In the genomic region with DNA sequence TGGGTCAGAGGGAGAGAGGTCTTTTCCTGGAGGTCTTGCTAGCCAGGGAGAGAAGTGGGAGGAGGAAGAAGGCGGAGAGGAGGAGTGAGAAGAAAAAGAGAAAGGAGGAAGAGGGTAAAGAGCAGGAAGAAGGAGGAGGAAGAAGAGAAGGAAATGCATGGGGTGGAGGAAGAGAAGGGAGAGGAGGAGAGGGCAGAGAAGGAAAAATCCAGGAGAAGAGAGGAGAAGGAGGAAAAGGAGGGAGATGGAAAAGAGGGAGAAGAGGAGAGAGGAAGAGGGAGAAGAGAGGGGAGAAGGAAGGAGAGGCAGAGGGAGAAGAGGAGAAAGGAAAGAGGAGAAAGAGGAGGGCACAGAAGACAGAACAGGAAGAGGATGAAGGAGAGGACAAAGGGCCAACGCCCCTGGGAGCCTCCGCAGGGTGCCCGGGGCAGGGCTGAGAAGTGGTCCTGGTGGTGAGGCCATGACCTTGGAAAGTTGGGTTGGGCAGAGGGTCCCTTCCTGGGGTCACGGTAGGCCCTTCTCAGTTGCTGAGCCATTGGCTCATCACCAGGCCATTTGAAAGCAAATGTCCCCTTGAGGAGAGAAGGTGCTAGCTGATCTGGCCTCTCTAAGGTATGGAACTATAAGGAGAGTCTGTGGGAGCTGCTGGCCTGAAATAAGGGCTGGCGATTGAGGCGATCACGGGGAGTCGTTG, we compare ENCODE assay signal across 9 cellular contexts. TPM values are rescaled to one million over a fixed set of nuclear protein-coding genes. Genes with fewer than 3 reads are reported as not detected.
DNase-seq lines count a peak whose midpoint lies in the region; ATAC-seq lines count a peak whose summit lies in the region.
"Had no signal": no experiment of that assay in that cellular context is flagged by ENCODE, and none has a peak within 500 bp of the region (broad histone marks: within the 10 kb centered on the region; RNA-seq: fewer than 3 reads in every experiment).

No MANE protein-coding gene starts in this region.

- H3K9me3 Mint-ChIP-seq in activated CD8-positive, alpha-beta memory T cell treated with anti-CD3 and anti-CD28 coated beads, Interleukin-2, amount 10 ng/mL, durations not matched to agents 7 days and 5 days (ENCODE audit: low read depth) = no peaks in the 10 kb centered on the region
- no peaks in the 10 kb centered on the region for H3K9me3 Mint-ChIP-seq in activated CD4-positive, alpha-beta memory T cell treated with anti-CD3 and anti-CD28 coated beads for 36 hours
- no peaks in the 10 kb centered on the region for H3K9me3 Mint-ChIP-seq in stimulated activated memory B cell treated with anti-CD40 and anti-IgM and Interleukin-4, amounts not matched to agents 10 μg/mL and 1 μg/mL and 100 μg/mL, for 72 hours

- H3K4me3 Mint-ChIP-seq in activated CD8-positive, alpha-beta memory T cell treated with anti-CD3 and anti-CD28 coated beads, Interleukin-2, amount 10 ng/mL, durations not matched to agents 7 days and 5 days = peak overlapping the region; percentile 62
- H3K4me3 Mint-ChIP-seq in activated CD4-positive, alpha-beta memory T cell treated with anti-CD3 and anti-CD28 coated beads for 36 hours = peak overlapping the region; percentile 34
- peak overlapping the region; percentile 82 for H3K4me3 Mint-ChIP-seq in stimulated activated memory B cell treated with anti-CD40 and anti-IgM and Interleukin-4, amounts not matched to agents 10 μg/mL and 1 μg/mL and 100 μg/mL, for 72 hours

- ATAC-seq in activated CD8-positive, alpha-beta memory T cell treated with anti-CD3 and anti-CD28 coated beads, Interleukin-2, amount 10 ng/mL, durations not matched to agents 7 days and 5 days = no peak
- no peak for ATAC-seq in stimulated activated memory B cell treated with anti-CD40 and anti-IgM and Interleukin-4, amounts not matched to agents 10 μg/mL and 1 μg/mL and 100 μg/mL, for 72 hours
- ATAC-seq in GM21737 (IDR thresholded peaks at IDR 0.05; ENCODE audit: unreplicated experiment) = no peak

- H3K27ac Mint-ChIP-seq in activated CD8-positive, alpha-beta memory T cell treated with anti-CD3 and anti-CD28 coated beads, Interleukin-2, amount 10 ng/mL, durations not matched to agents 7 days and 5 days = no peak overlapping the region
- no peak overlapping the region for H3K27ac Mint-ChIP-seq in activated CD4-positive, alpha-beta memory T cell treated with anti-CD3 and anti-CD28 coated beads for 36 hours
- no peak overlapping the region for H3K27ac Mint-ChIP-seq in stimulated activated memory B cell treated with anti-CD40 and anti-IgM and Interleukin-4, amounts not matched to agents 10 μg/mL and 1 μg/mL and 100 μg/mL, for 72 hours

- no peaks in the 10 kb centered on the region for H3K36me3 ChIP-seq in iPS-15b (ENCODE audit: control insufficient read depth, insufficient read depth, low read length)

- peaks cover 18% of the 10 kb centered on the region for H3K27me3 ChIP-seq in iPS-15b (ENCODE audit: control insufficient read depth, insufficient read depth, low read length)

- CTCF ChIA-PET in activated CD8-positive, alpha-beta memory T cell treated with anti-CD3 and anti-CD28 coated beads, Interleukin-2, amount 10 ng/mL, durations not matched to agents 7 days and 5 days (lab: Charles Lee) = interaction anchor here (1.3 to 1.7 kb wide), 3 partner anchors 40 to 315 kb away, joined by 3 to 4 read pairs (median 4); no protein-coding TSS in a partner anchor
- CTCF ChIA-PET in activated CD4-positive, alpha-beta memory T cell treated with anti-CD3 and anti-CD28 coated beads for 36 hours (lab: Charles Lee) = no interaction called here

- peaks cover 7% of the 10 kb centered on the region for H3K4me1 Mint-ChIP-seq in activated CD8-positive, alpha-beta memory T cell treated with anti-CD3 and anti-CD28 coated beads, Interleukin-2, amount 10 ng/mL, durations not matched to agents 7 days and 5 days
- H3K4me1 Mint-ChIP-seq in activated CD4-positive, alpha-beta memory T cell treated with anti-CD3 and anti-CD28 coated beads for 36 hours (ENCODE audit: low read depth) = peaks cover 8% of the 10 kb centered on the region
- peaks cover 23% of the 10 kb centered on the region for H3K4me1 Mint-ChIP-seq in stimulated activated memory B cell treated with anti-CD40 and anti-IgM and Interleukin-4, amounts not matched to agents 10 μg/mL and 1 μg/mL and 100 μg/mL, for 72 hours

- POLR2A ChIA-PET in activated CD4-positive, alpha-beta memory T cell treated with anti-CD3 and anti-CD28 coated beads for 36 hours (lab: Charles Lee) = no interaction called here

- peaks cover 20% of the 10 kb centered on the region for H3K4me1 ChIP-seq in iPS-15b (ENCODE audit: control insufficient read depth, insufficient read depth, low read length)

- no peak for DNase-seq in activated CD8-positive, alpha-beta memory T cell treated with anti-CD3 and anti-CD28 coated beads, Interleukin-2, amount 10 ng/mL, durations not matched to agents 7 days and 5 days
- DNase-seq in activated CD8-positive, alpha-beta memory T cell treated with anti-CD3 and anti-CD28 coated beads, Interleukin-2, amount 50 U/mL, for 4 hours = no peak
- DNase-seq in activated CD4-positive, alpha-beta memory T cell treated with anti-CD3 and anti-CD28 coated beads for 36 hours = no peak
- DNase-seq in NCI-H1694 (lab: John Stamatoyannopoulos, UW) = no peak
- DNase-seq in OCI-M2 (lab: John Stamatoyannopoulos, UW; ENCODE audit: unreplicated experiment) = no peak

- H3K4me3 ChIP-seq in iPS-15b (ENCODE audit: low read depth, low read length) = peak overlapping the region; percentile 50

- peaks cover 39% of the 10 kb centered on the region for H3K27me3 Mint-ChIP-seq in activated CD8-positive, alpha-beta memory T cell treated with anti-CD3 and anti-CD28 coated beads, Interleukin-2, amount 10 ng/mL, durations not matched to agents 7 days and 5 days
- H3K27me3 Mint-ChIP-seq in activated CD4-positive, alpha-beta memory T cell treated with anti-CD3 and anti-CD28 coated beads for 36 hours = peaks cover 31% of the 10 kb centered on the region
- H3K27me3 Mint-ChIP-seq in stimulated activated memory B cell treated with anti-CD40 and anti-IgM and Interleukin-4, amounts not matched to agents 10 μg/mL and 1 μg/mL and 100 μg/mL, for 72 hours = peaks cover 54% of the 10 kb centered on the region

- no peaks in the 10 kb centered on the region for H3K36me3 Mint-ChIP-seq in activated CD8-positive, alpha-beta memory T cell treated with anti-CD3 and anti-CD28 coated beads, Interleukin-2, amount 10 ng/mL, durations not matched to agents 7 days and 5 days
- H3K36me3 Mint-ChIP-seq in activated CD4-positive, alpha-beta memory T cell treated with anti-CD3 and anti-CD28 coated beads for 36 hours = no peaks in the 10 kb centered on the region
- H3K36me3 Mint-ChIP-seq in stimulated activated memory B cell treated with anti-CD40 and anti-IgM and Interleukin-4, amounts not matched to agents 10 μg/mL and 1 μg/mL and 100 μg/mL, for 72 hours = no peaks in the 10 kb centered on the region

- H3K9me3 ChIP-seq in iPS-15b (ENCODE audit: control insufficient read depth, insufficient read depth, low read length) = no peaks in the 10 kb centered on the region

- no peak overlapping the region for H3K9ac ChIP-seq in iPS-15b (ENCODE audit: low read depth, low read length)

- intact Hi-C loops in activated CD4-positive, alpha-beta memory T cell treated with anti-CD3 and anti-CD28 coated beads for 36 hours (cut with micrococcal nuclease) = loop anchor here (2.0 kb wide), 1 partner anchor 65 kb away; a partner anchor contains a TSS

RNA-seq across cellular contexts. Expression of a gene that starts 1.2 kb away (rescaled TPM):
- total RNA-seq in activated CD8-positive, alpha-beta memory T cell treated with anti-CD3 and anti-CD28 coated beads, Interleukin-2, amount 10 ng/mL, durations not matched to agents 7 days and 5 days = under 1 TPM; 0.07 to 0.09 TPM
- under 1 TPM; 0.17 to 0.19 TPM for total RNA-seq in activated CD4-positive, alpha-beta memory T cell treated with anti-CD3 and anti-CD28 coated beads for 36 hours

RNA-seq across cellular contexts. Expression of a gene that starts 37.5 kb away (rescaled TPM):
- total RNA-seq in activated CD8-positive, alpha-beta memory T cell treated with anti-CD3 and anti-CD28 coated beads, Interleukin-2, amount 10 ng/mL, durations not matched to agents 7 days and 5 days = not detected
- not detected for total RNA-seq in activated CD4-positive, alpha-beta memory T cell treated with anti-CD3 and anti-CD28 coated beads for 36 hours
- total RNA-seq: Right ventricle myocardium inferior had no signal

RNA-seq across cellular contexts. Expression of a gene that starts 51.1 kb away (rescaled TPM):
- total RNA-seq in activated CD8-positive, alpha-beta memory T cell treated with anti-CD3 and anti-CD28 coated beads, Interleukin-2, amount 10 ng/mL, durations not matched to agents 7 days and 5 days = not detected
- not detected for total RNA-seq in activated CD4-positive, alpha-beta memory T cell treated with anti-CD3 and anti-CD28 coated beads for 36 hours
